ENCODE assay signal across 12 cellular contexts in genomic region chr6:35402136-35402855, GRCh38. TPM values are rescaled to one million over a fixed set of nuclear protein-coding genes. Genes with fewer than 3 reads are reported as not detected.
DNase-seq lines count a peak whose midpoint lies in the region; ATAC-seq and TF ChIP-seq lines count a peak whose summit lies in the region.
"Had no signal": no experiment of that assay in that cellular context is flagged by ENCODE, and none has a peak within 500 bp of the region (broad histone marks: within the 10 kb centered on the region; RNA-seq: fewer than 3 reads in every experiment).

No MANE protein-coding gene starts in this region.

- peaks cover 38% of the 10 kb centered on the region for H3K4me1 Mint-ChIP-seq in activated T-helper 17 cell treated with anti-CD3 and anti-CD28 coated beads, Interleukin-2, amount 50 U/mL, for 72 hours
- H3K4me1 Mint-ChIP-seq in nephron progenitor cell, result peaks cover 34% of the 10 kb centered on the region

- no peaks in the 10 kb centered on the region for H3K27me3 Mint-ChIP-seq in activated T-helper 17 cell treated with anti-CD3 and anti-CD28 coated beads, Interleukin-2, amount 50 U/mL, for 72 hours
- H3K27me3 Mint-ChIP-seq in nephron progenitor cell (ENCODE audit: low read depth, poor library complexity), result no peaks in the 10 kb centered on the region

- H3K4me3 Mint-ChIP-seq in activated T-helper 17 cell treated with anti-CD3 and anti-CD28 coated beads, Interleukin-2, amount 50 U/mL, for 72 hours, result peak overlapping the region; percentile 50
- H3K4me3 Mint-ChIP-seq in nephron progenitor cell, result no peak overlapping the region

- TF ChIP-seq CTCF in nephron progenitor cell (IDR thresholded peaks at IDR 0.05) (no peak), omental fat pad (IDR thresholded peaks at IDR 0.05) (no peak)

- no peaks in the 10 kb centered on the region for H3K27me3 ChIP-seq in right cardiac atrium (ENCODE audit: control insufficient read depth, insufficient read depth)
- H3K27me3 ChIP-seq: BLaER1 treated with 17β-estradiol and CSF1 and Interleukin-3, amounts not matched to agents 10 nM and 100 nM; Peyer's patch had no signal

- intact Hi-C loops in right cardiac atrium (cut with DNase I), result no loop called here

- no peaks in the 10 kb centered on the region for H3K9me3 ChIP-seq in right cardiac atrium (ENCODE audit: control insufficient read depth, low read length)
- H3K9me3 ChIP-seq: BLaER1 treated with 17β-estradiol and CSF1 and Interleukin-3, amounts not matched to agents 10 nM and 100 nM; Peyer's patch had no signal

- H3K27ac ChIP-seq in right cardiac atrium (ENCODE audit: low read length), result no peak overlapping the region

- no peak overlapping the region for H3K4me3 ChIP-seq in right cardiac atrium (ENCODE audit: low read length)
- H3K4me3 ChIP-seq: BLaER1 treated with 17β-estradiol and CSF1 and Interleukin-3, amounts not matched to agents 10 nM and 100 nM; Peyer's patch had no signal

- DNase-seq in Caki2 (ENCODE audit: low read depth), result peak; percentile 77
- DNase-seq in nephron progenitor cell, result no peak
- no peak for DNase-seq in omental fat pad (ENCODE audit: low spot score)
- DNase-seq in NCI-H82 (lab: John Stamatoyannopoulos, UW), result no peak
- no peak for DNase-seq in activated effector memory CD4-positive, alpha-beta T cell treated with anti-CD3 and anti-CD28 coated beads, Interleukin-2, amount 50 U/mL, for 16 hours
- no peak for DNase-seq in right cardiac atrium
- DNase-seq: activated naive CD4-positive, alpha-beta T cell treated with anti-CD3 and anti-CD28 coated beads, Interleukin-2, amount 50 U/mL, for 16 hours; NCI-H187; Peyer's patch had no signal

- in situ Hi-C loops in Caki2 (cut with HindIII; ENCODE audit: low pct_unique_long_range_greater_than_20kb, low sequenced_read_pairs), result no loop called here

- ATAC-seq in GM21723 (IDR thresholded peaks at IDR 0.05; ENCODE audit: unreplicated experiment) (peak; percentile 73), omental fat pad (ENCODE audit: low FRiP score) (no peak), right cardiac atrium (no peak)
- ATAC-seq in activated T-helper 17 cell treated with anti-CD3 and anti-CD28 coated beads, Interleukin-2, amount 50 U/mL, for 72 hours (replicated peaks), result peak; percentile 83

- H3K4me1 ChIP-seq in right cardiac atrium (ENCODE audit: control insufficient read depth, insufficient read depth, low read length), result peaks cover 3% of the 10 kb centered on the region

- 76% methylated on average over 8 of the region's 8 CpGs for whole genome bisulfite sequencing in right cardiac atrium

- peak overlapping the region; percentile 84 for H3K27ac Mint-ChIP-seq in activated T-helper 17 cell treated with anti-CD3 and anti-CD28 coated beads, Interleukin-2, amount 50 U/mL, for 72 hours
- H3K27ac Mint-ChIP-seq in nephron progenitor cell, result peak overlapping the region; percentile 15

- H3K9me3 Mint-ChIP-seq in activated T-helper 17 cell treated with anti-CD3 and anti-CD28 coated beads, Interleukin-2, amount 50 U/mL, for 72 hours, result no peaks in the 10 kb centered on the region
- no peaks in the 10 kb centered on the region for H3K9me3 Mint-ChIP-seq in nephron progenitor cell

- H3K36me3 Mint-ChIP-seq in activated T-helper 17 cell treated with anti-CD3 and anti-CD28 coated beads, Interleukin-2, amount 50 U/mL, for 72 hours (ENCODE audit: low read depth), result no peaks in the 10 kb centered on the region
- peaks cover 14% of the 10 kb centered on the region for H3K36me3 Mint-ChIP-seq in nephron progenitor cell (ENCODE audit: low read depth)

RNA-seq across cellular contexts. Expression of gene FANCE, which starts 49.8 kb away (rescaled TPM):
- total RNA-seq in Caki2 (2014; rRNA removed; shearing (Covaris generic); ENCODE audit: low replicate concordance), result 11.1 and 14.5 TPM in 2 replicates
- total RNA-seq in activated T-helper 17 cell treated with anti-CD3 and anti-CD28 coated beads, Interleukin-2, amount 50 U/mL, for 72 hours, result 10 to 100 TPM in 1 of 2 donors, 1 to 10 TPM in 1; 8.4 to 18.2 TPM
- total RNA-seq in omental fat pad (1 to 10 TPM; 1.9 to 9.6 (median 5.4) TPM), right cardiac atrium (1 to 10 TPM; 1.3 to 4.7 (median 3.1) TPM)
- polyA plus RNA-seq in right cardiac atrium, result 2.0 TPM

RNA-seq across cellular contexts. Expression of gene PPARD, which starts 59.9 kb away (rescaled TPM):
- total RNA-seq in Caki2 (2014; rRNA removed; shearing (Covaris generic); ENCODE audit: low replicate concordance), result 2.8 TPM in 2 replicates
- total RNA-seq in activated T-helper 17 cell treated with anti-CD3 and anti-CD28 coated beads, Interleukin-2, amount 50 U/mL, for 72 hours, result 10 to 100 TPM; 21.0 to 27.9 TPM
- total RNA-seq in omental fat pad (10 to 100 TPM in 3 of 4 donors, 1 to 10 TPM in 1; 6.4 to 37.6 (median 14.3) TPM), right cardiac atrium (10 to 100 TPM; 20.5 to 22.6 (median 21.3) TPM)
- 21.2 TPM for polyA plus RNA-seq in right cardiac atrium

Comparison
In these comparisons a context has a peak if more than half of its experiments do, and no peak if none do; other contexts are left out.
1. ATAC-seq: peak in GM21723 (single experiment) and activated T-helper 17 cell treated with anti-CD3 and anti-CD28 coated beads, Interleukin-2, amount 50 U/mL, for 72 hours (single experiment); none in omental fat pad (single experiment) and right cardiac atrium (0 of 2).